ENCODE assay signal across 1 cellular context in genomic region chr16:2465653-2466415, GRCh38.
TF ChIP-seq lines count a peak whose summit lies in the region.

No MANE protein-coding gene starts in this region.

TF ChIP-seq in GM23338, 12 proteins besides CTCF, POLR2A, EP300 and RAD21 (continued from another document):
- no peak for TF ChIP-seq ZNF462 (CRISPR knock-in tag; IDR thresholded peaks at IDR 0.05)
- no peak for TF ChIP-seq JUNB (IDR thresholded peaks at IDR 0.05; ENCODE audit: unreplicated experiment)
- TF ChIP-seq CREB1 (CRISPR knock-in tag; IDR thresholded peaks at IDR 0.05; ENCODE audit: low read depth), result no peak
- no peak for TF ChIP-seq EZH2 (IDR thresholded peaks at IDR 0.05; ENCODE audit: low read depth, unreplicated experiment)
- TF ChIP-seq REST (IDR thresholded peaks at IDR 0.05; ENCODE audit: unreplicated experiment), result no peak
- TF ChIP-seq POLR2AphosphoS5 (IDR thresholded peaks at IDR 0.05; ENCODE audit: low read depth), result no peak
- no peak for TF ChIP-seq EZH2phosphoT487 (IDR thresholded peaks at IDR 0.05; ENCODE audit: unreplicated experiment)
